Comparison of ENCODE assay signal across 17 cellular contexts in genomic region chr10:122042836-122043235, GRCh38. TPM values are rescaled to one million over a fixed set of nuclear protein-coding genes. Genes with fewer than 3 reads are reported as not detected.
"Had no signal": no experiment of that assay in that cellular context is flagged by ENCODE, and none has a peak within 500 bp of the region (broad histone marks: within the 10 kb centered on the region; RNA-seq: fewer than 3 reads in every experiment).

No MANE protein-coding gene starts in this region.

- DNase-seq: activated B cell treated with CpG ODN at 0.5 μM for 24 hours; activated CD4-positive, alpha-beta T cell treated with anti-CD3 and anti-CD28 coated beads for 36 hours; activated CD4-positive, alpha-beta T cell treated with anti-CD3 and anti-CD28 coated beads, Interleukin-2, amount 50 U/mL, for 4 hours; activated CD8-positive, alpha-beta memory T cell treated with anti-CD3 and anti-CD28 coated beads, Interleukin-2, amount 50 U/mL, for 48 hours; activated naive CD4-positive, alpha-beta T cell; activated T-cell treated with anti-CD3 and anti-CD28 coated beads, Interleukin-2, amount 50 U/mL, for 4 hours; effector memory CD4-positive, alpha-beta T cell; kidney; lower lobe of right lung; natural killer cell; stimulated activated CD4-positive, alpha-beta T cell treated with anti-CD3 and anti-CD28 coated beads, Interleukin-4, amount 100 ng/mL, for 24 hours; stimulated activated naive CD8-positive, alpha-beta T cell treated with anti-CD3 and anti-CD28 coated beads, Interleukin-15, Interleukin-2, amounts not matched to agents 100 U/mL and 50 U/mL, for 24 hours had no signal

- H3K36me3 ChIP-seq: breast epithelium, lower lobe of right lung, suprapubic skin, tibial nerve had no signal

- H3K4me1 ChIP-seq: breast epithelium had no signal

- H3K27ac ChIP-seq: breast epithelium, lower lobe of right lung, suprapubic skin, tibial nerve had no signal

- H3K9me3 ChIP-seq: breast epithelium, lower lobe of right lung, suprapubic skin, tibial nerve had no signal

- H3K27me3 ChIP-seq: breast epithelium, suprapubic skin, tibial nerve had no signal

- H3K4me3 ChIP-seq: breast epithelium, lower lobe of right lung, suprapubic skin, tibial nerve had no signal

- ATAC-seq: activated CD4-positive, alpha-beta T cell treated with anti-CD3 and anti-CD28 coated beads for 36 hours; activated T-cell treated with anti-CD3 and anti-CD28 coated beads, Interleukin-2, amount 50 U/mL, for 4 hours; lower lobe of right lung; natural killer cell; stimulated activated naive CD8-positive, alpha-beta T cell treated with anti-CD3 and anti-CD28 coated beads, Interleukin-15, Interleukin-2, amounts not matched to agents 100 U/mL and 50 U/mL, for 24 hours had no signal

RNA-seq across cellular contexts. Expression of gene TACC2, which starts 53.9 kb away (rescaled TPM):
- total RNA-seq: activated B cell treated with CpG ODN at 0.5 μM for 24 hours; activated CD4-positive, alpha-beta T cell treated with anti-CD3 and anti-CD28 coated beads for 36 hours; activated CD8-positive, alpha-beta memory T cell treated with anti-CD3 and anti-CD28 coated beads for 36 hours; activated T-helper 2 cell treated with anti-CD3 and anti-CD28 coated beads, Interferon-gamma antibody, Interleukin-2, Interleukin-4, amounts not matched to agents 10 μg/mL and 5 μg/mL and 100 μg/mL, durations not matched to agents 14 hours and 24 hours and 36 hours; natural killer cell had no signal
